In genomic region chr6:4018194-4019111, GRCh38 we compare ENCODE assay signal across 1 cellular context.
TF ChIP-seq lines count a peak whose summit lies in the region.

No MANE protein-coding gene starts in this region.

TF ChIP-seq in K562, 482 proteins besides CTCF, POLR2A, EP300 and RAD21 (continued from another document and continues in another):
- TF ChIP-seq, protein P1, sequence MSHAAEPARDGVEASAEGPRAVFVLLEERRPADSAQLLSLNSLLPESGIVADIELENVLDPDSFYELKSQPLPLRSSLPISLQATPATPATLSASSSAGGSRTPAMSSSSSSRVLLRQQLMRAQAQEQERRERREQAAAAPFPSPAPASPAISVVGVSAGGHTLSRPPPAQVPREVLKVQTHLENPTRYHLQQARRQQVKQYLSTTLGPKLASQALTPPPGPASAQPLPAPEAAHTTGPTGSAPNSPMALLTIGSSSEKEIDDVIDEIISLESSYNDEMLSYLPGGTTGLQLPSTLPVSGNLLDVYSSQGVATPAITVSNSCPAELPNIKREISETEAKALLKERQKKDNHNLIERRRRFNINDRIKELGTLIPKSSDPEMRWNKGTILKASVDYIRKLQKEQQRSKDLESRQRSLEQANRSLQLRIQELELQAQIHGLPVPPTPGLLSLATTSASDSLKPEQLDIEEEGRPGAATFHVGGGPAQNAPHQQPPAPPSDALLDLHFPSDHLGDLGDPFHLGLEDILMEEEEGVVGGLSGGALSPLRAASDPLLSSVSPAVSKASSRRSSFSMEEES (CRISPR knock-in tag; IDR thresholded peaks at IDR 0.05) = no peak
- no peak for TF ChIP-seq ZBTB34 (CRISPR knock-in tag; IDR thresholded peaks at IDR 0.05)
- TF ChIP-seq RBM15 (IDR thresholded peaks at IDR 0.05; ENCODE audit: insufficient read depth, low read length) = no peak
- no peak for TF ChIP-seq ZC3H4 (CRISPR knock-in tag; IDR thresholded peaks at IDR 0.05; ENCODE audit: borderline replicate concordance)
- TF ChIP-seq, protein P2, sequence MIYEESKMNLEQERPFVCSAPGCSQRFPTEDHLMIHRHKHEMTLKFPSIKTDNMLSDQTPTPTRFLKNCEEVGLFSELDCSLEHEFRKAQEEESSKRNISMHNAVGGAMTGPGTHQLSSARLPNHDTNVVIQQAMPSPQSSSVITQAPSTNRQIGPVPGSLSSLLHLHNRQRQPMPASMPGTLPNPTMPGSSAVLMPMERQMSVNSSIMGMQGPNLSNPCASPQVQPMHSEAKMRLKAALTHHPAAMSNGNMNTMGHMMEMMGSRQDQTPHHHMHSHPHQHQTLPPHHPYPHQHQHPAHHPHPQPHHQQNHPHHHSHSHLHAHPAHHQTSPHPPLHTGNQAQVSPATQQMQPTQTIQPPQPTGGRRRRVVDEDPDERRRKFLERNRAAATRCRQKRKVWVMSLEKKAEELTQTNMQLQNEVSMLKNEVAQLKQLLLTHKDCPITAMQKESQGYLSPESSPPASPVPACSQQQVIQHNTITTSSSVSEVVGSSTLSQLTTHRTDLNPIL (CRISPR knock-in tag; IDR thresholded peaks at IDR 0.05) = no peak
- TF ChIP-seq HMG20A (CRISPR knock-in tag; conservative IDR thresholded peaks at IDR 0.05) = no peak
- TF ChIP-seq BRCA1 (IDR thresholded peaks at IDR 0.05) = no peak
- TF ChIP-seq BRCA1 (CRISPR knock-in tag; IDR thresholded peaks at IDR 0.05) = no peak
- TF ChIP-seq, protein P3, sequence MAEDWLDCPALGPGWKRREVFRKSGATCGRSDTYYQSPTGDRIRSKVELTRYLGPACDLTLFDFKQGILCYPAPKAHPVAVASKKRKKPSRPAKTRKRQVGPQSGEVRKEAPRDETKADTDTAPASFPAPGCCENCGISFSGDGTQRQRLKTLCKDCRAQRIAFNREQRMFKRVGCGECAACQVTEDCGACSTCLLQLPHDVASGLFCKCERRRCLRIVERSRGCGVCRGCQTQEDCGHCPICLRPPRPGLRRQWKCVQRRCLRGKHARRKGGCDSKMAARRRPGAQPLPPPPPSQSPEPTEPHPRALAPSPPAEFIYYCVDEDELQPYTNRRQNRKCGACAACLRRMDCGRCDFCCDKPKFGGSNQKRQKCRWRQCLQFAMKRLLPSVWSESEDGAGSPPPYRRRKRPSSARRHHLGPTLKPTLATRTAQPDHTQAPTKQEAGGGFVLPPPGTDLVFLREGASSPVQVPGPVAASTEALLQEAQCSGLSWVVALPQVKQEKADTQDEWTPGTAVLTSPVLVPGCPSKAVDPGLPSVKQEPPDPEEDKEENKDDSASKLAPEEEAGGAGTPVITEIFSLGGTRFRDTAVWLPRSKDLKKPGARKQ (CRISPR knock-in tag; IDR thresholded peaks at IDR 0.05) = no peak
- TF ChIP-seq CBX3 (IDR thresholded peaks at IDR 0.05; ENCODE audit: borderline replicate concordance in 1 of 2, low read length in 2 of 2) = no peak
- TF ChIP-seq ESRRB (CRISPR knock-in tag; IDR thresholded peaks at IDR 0.05; ENCODE audit: borderline replicate concordance) = no peak
- TF ChIP-seq ZNF354B (CRISPR knock-in tag; IDR thresholded peaks at IDR 0.05) = no peak
- TF ChIP-seq BRF1 (IDR thresholded peaks at IDR 0.05; ENCODE audit: borderline replicate concordance, extremely low read depth, insufficient read length) = no peak
- no peak for TF ChIP-seq POLR3A (IDR thresholded peaks at IDR 0.05; ENCODE audit: borderline replicate concordance, extremely low read depth, insufficient read depth, insufficient read length)
- TF ChIP-seq, protein P4, sequence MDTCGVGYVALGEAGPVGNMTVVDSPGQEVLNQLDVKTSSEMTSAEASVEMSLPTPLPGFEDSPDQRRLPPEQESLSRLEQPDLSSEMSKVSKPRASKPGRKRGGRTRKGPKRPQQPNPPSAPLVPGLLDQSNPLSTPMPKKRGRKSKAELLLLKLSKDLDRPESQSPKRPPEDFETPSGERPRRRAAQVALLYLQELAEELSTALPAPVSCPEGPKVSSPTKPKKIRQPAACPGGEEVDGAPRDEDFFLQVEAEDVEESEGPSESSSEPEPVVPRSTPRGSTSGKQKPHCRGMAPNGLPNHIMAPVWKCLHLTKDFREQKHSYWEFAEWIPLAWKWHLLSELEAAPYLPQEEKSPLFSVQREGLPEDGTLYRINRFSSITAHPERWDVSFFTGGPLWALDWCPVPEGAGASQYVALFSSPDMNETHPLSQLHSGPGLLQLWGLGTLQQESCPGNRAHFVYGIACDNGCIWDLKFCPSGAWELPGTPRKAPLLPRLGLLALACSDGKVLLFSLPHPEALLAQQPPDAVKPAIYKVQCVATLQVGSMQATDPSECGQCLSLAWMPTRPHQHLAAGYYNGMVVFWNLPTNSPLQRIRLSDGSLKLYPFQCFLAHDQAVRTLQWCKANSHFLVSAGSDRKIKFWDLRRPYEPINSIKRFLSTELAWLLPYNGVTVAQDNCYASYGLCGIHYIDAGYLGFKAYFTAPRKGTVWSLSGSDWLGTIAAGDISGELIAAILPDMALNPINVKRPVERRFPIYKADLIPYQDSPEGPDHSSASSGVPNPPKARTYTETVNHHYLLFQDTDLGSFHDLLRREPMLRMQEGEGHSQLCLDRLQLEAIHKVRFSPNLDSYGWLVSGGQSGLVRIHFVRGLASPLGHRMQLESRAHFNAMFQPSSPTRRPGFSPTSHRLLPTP (IDR thresholded peaks at IDR 0.05; ENCODE audit: borderline replicate concordance, extremely low read depth, insufficient read length) = no peak
- peak; percentile 74 for TF ChIP-seq POLR2H (tag; IDR thresholded peaks at IDR 0.05; ENCODE audit: low read depth)
- TF ChIP-seq CAMTA2 (CRISPR knock-in tag; conservative IDR thresholded peaks at IDR 0.05) = no peak
- TF ChIP-seq, protein P5, sequence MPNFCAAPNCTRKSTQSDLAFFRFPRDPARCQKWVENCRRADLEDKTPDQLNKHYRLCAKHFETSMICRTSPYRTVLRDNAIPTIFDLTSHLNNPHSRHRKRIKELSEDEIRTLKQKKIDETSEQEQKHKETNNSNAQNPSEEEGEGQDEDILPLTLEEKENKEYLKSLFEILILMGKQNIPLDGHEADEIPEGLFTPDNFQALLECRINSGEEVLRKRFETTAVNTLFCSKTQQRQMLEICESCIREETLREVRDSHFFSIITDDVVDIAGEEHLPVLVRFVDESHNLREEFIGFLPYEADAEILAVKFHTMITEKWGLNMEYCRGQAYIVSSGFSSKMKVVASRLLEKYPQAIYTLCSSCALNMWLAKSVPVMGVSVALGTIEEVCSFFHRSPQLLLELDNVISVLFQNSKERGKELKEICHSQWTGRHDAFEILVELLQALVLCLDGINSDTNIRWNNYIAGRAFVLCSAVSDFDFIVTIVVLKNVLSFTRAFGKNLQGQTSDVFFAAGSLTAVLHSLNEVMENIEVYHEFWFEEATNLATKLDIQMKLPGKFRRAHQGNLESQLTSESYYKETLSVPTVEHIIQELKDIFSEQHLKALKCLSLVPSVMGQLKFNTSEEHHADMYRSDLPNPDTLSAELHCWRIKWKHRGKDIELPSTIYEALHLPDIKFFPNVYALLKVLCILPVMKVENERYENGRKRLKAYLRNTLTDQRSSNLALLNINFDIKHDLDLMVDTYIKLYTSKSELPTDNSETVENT (CRISPR knock-in tag; IDR thresholded peaks at IDR 0.05) = peak; percentile 84
- TF ChIP-seq ZNF77 (CRISPR knock-in tag; IDR thresholded peaks at IDR 0.05) = no peak
- TF ChIP-seq ZNF707 (CRISPR knock-in tag; conservative IDR thresholded peaks at IDR 0.05) = no peak
- TF ChIP-seq SRSF7 (optimal IDR thresholded peaks at IDR 0.05; ENCODE audit: low read depth, low read length) = no peak
- no peak for TF ChIP-seq EHMT2 (IDR thresholded peaks at IDR 0.05)
- TF ChIP-seq KDM2B (CRISPR knock-in tag; IDR thresholded peaks at IDR 0.05) = 0 out of 2 replicates have a peak, but pooled peaks have one; percentile 76
- TF ChIP-seq ZBTB33 (CRISPR knock-in tag; IDR thresholded peaks at IDR 0.05) = peak; percentile 57; the same call in 1 of the 2 replicates
- no peak for TF ChIP-seq USF2 (CRISPR knock-in tag; IDR thresholded peaks at IDR 0.05)
- no peak for TF ChIP-seq ZBTB5 (IDR thresholded peaks at IDR 0.05)
- TF ChIP-seq ZNF174 (CRISPR knock-in tag; IDR thresholded peaks at IDR 0.05) = no peak
- TF ChIP-seq ZNF124 (CRISPR knock-in tag; IDR thresholded peaks at IDR 0.05) = no peak
- peak; percentile 83 for TF ChIP-seq RB1 (IDR thresholded peaks at IDR 0.05; ENCODE audit: low read depth)
- peak; percentile 14; the same call in 1 of the 2 replicates for TF ChIP-seq ZNF121 (CRISPR knock-in tag; conservative IDR thresholded peaks at IDR 0.05)
